In the genomic region with DNA sequence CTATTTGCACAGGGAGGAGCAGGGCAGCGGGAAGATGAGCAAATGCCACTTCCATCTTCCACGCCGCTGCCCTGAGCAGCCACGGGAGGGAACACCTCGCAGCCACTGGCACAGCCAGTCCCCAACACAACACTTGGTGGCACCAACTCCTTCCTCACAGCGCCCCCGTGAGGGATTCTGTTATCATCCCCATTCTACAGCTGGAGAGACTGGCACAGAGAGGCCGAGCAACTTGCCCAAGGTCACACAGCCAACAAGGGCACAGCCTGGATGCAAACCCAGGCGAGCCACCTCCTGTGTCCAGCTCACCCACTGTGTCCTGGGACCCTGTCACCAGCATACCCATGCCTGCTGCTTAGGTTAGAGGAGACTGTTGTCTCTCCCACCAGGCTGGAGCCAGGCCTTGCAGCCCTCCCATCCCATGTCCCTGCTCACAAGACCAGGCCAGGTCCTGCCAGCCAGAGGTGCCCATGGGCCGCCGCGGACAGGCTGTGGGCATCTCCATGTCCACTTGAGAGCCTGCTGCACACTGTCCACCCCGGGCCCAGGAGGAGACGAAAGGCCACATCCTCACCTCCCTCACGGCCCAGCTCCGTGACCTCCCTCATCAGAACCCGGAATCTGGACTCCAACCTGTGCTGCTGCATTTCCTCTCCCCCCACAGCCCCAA, we compare ENCODE assay signal across 8 cellular contexts. TPM values are rescaled to one million over a fixed set of nuclear protein-coding genes. Genes with fewer than 3 reads are reported as not detected.
DNase-seq lines count a peak whose midpoint lies in the region; ATAC-seq, FAIRE-seq and TF ChIP-seq lines count a peak whose summit lies in the region.

No MANE protein-coding gene starts in this region.

- TF ChIP-seq CTCF in A549 (IDR thresholded peaks at IDR 0.05) (no peak; the same call in 2 of the 3 replicates), HCT116 (IDR thresholded peaks at IDR 0.05 in 2 of 3, conservative IDR thresholded peaks at IDR 0.05 in 1 of 3; ENCODE audit: borderline replicate concordance in 1 of 3, insufficient read depth in 1 of 3, low read depth in 2 of 3, low read length in 2 of 3) (peak in 2 of 3 experiments; percentile 26 to 38; a peak in 3 of 6 replicates)

- ATAC-seq in A549 (peak in 1 of 2 experiments; percentile 9; a peak in 2 of 6 replicates), HCT116 (no peak)

- POLR2A ChIA-PET in A549 (lab: Yijun Ruan, JAX): no interaction called here
- POLR2A ChIA-PET in HCT116 (lab: Charles Lee): no interaction called here

- H3K9me3 ChIP-seq in A549 (no peaks in the 10 kb centered on the region), HCT116 (ENCODE audit: control insufficient read depth in 1 of 2, insufficient read depth in 1 of 2, low read depth in 1 of 2, low read length in 2 of 2) (no peaks in the 10 kb centered on the region), MG63 (no peaks in the 10 kb centered on the region)

- peaks cover 89% of the 10 kb centered on the region for H3K79me2 ChIP-seq in HCT116 (ENCODE audit: insufficient read depth, low read length)

- TF ChIP-seq POLR2A in A549 (IDR thresholded peaks at IDR 0.05; ENCODE audit: low read length): no peak
- no peak for TF ChIP-seq POLR2A in HCT116 (IDR thresholded peaks at IDR 0.05; ENCODE audit: borderline replicate concordance, extremely low read depth, insufficient read depth, insufficient read length)

- no peak overlapping the region for H2AFZ ChIP-seq in HCT116 (ENCODE audit: low read depth, low read length, poor library complexity, severe bottlenecking)

- intact Hi-C loops in HCT116 (cut with micrococcal nuclease): loop anchor here (10.0 kb wide), 1 partner anchor 234 kb away; no protein-coding TSS in a partner anchor

- WGBS in A549 (ENCODE audit: missing lambda C conversion rate): 75% methylated on average over 14 of the region's 17 CpGs

- CTCF ChIA-PET in A549 (lab: Yijun Ruan, JAX) (interaction anchor here (0.6 to 3.8 kb wide), 11 partner anchors 8 to 1093 kb away, joined by 3 to 13 read pairs (median 3); no protein-coding TSS in a partner anchor), HCT116 (lab: Charles Lee) (no interaction called here)

- no peaks in the 10 kb centered on the region for H3K27me3 ChIP-seq in HCT116 (ENCODE audit: insufficient read depth, low read length)
- no peaks in the 10 kb centered on the region for H3K27me3 ChIP-seq in MG63

- no peaks in the 10 kb centered on the region for H3K9me2 ChIP-seq in HCT116 (ENCODE audit: insufficient read depth)

- peaks cover 4% of the 10 kb centered on the region; the same call in 1 of the 2 replicates for H4K20me1 ChIP-seq in HCT116 (ENCODE audit: insufficient read depth)

- BruUV-seq in HCT116 (replicated peaks; lab: Mats Ljungman, UMichigan): no TSS peak

- RAD21 ChIA-PET in HCT116 (lab: Charles Lee; ENCODE audit: low non-redundant PET in 1 of 2, low total read pairs in 2 of 2, uncharacterized antibody in 2 of 2, unreplicated experiment in 2 of 2): no interaction called here

- DNase-seq in A549 (ENCODE audit: low read depth in 1 of 2, low spot score in 1 of 2): peak in 1 of 2 experiments; percentile 45
- DNase-seq in HCT116 (ENCODE audit: low read depth, low spot score): no peak
- DNase-seq in amygdala (lab: John Stamatoyannopoulos, UW): peak in 30 of 56 donors; percentile 11 to 77 (median 52)
- DNase-seq in medulla oblongata (ENCODE audit: extremely low spot score): peak; percentile 70
- DNase-seq in dedifferentiated amniotic fluid mesenchymal stem cell (ENCODE audit: extremely low spot score): no peak
- no peak for DNase-seq in MG63
- DNase-seq in DMS153 (lab: John Stamatoyannopoulos, UW): no peak
- DNase-seq in T1000 (lab: John Stamatoyannopoulos, UW): no peak

- no peak overlapping the region for H3K4me3 ChIP-seq in A549
- no peak overlapping the region for H3K4me3 ChIP-seq in HCT116 (replicated peaks in 1 of 2; ENCODE audit: low read depth in 1 of 2, low read length in 2 of 2)
- H3K4me3 ChIP-seq in MG63: no peak overlapping the region

- H3K36me3 ChIP-seq in HCT116 (ENCODE audit: control insufficient read depth in 1 of 2, insufficient read depth in 2 of 2, low read length in 2 of 2) (no peaks in the 10 kb centered on the region), MG63 (peaks cover 30% of the 10 kb centered on the region)

- H3K27ac ChIP-seq in A549: peak overlapping the region; percentile 46 to 66; a peak in 4 of 6 replicates
- H3K27ac ChIP-seq in HCT116 (ENCODE audit: low read depth, low read length): no peak overlapping the region; the same call in 1 of the 2 replicates

- H3K4me2 ChIP-seq in A549 (no peak overlapping the region), HCT116 (ENCODE audit: low read length) (peak overlapping the region; percentile 17; the same call in 1 of the 2 replicates)

- H3K9ac ChIP-seq in HCT116 (ENCODE audit: low read length): no peak overlapping the region; the same call in 1 of the 2 replicates

- peaks cover 47% of the 10 kb centered on the region for H3K4me1 ChIP-seq in A549
- peaks cover 61 to 69% of the 10 kb centered on the region in 2 experiments for H3K4me1 ChIP-seq in HCT116 (ENCODE audit: control insufficient read depth in 1 of 2, insufficient read depth in 2 of 2, low read length in 2 of 2)

- FAIRE-seq in A549 (lab: Jason Lieb, UNC): no peak

- TF ChIP-seq EP300 in A549 (IDR thresholded peaks at IDR 0.05): no peak

- TF ChIP-seq RAD21 in A549 (conservative IDR thresholded peaks at IDR 0.05 in 1 of 2, IDR thresholded peaks at IDR 0.05 in 1 of 2) (peak in 1 of 2 experiments; percentile 46; a peak in 2 of 5 replicates), HCT116 (IDR thresholded peaks at IDR 0.05; ENCODE audit: low read depth) (no peak)

TF ChIP-seq in A549, 52 proteins besides CTCF, POLR2A, EP300 and RAD21:
- TF ChIP-seq JUN (IDR thresholded peaks at IDR 0.05) (0 out of 5 replicates have a peak, but pooled peaks of 1 of the 2 experiments have one; percentile 35), NPAS2 (CRISPR knock-in tag; IDR thresholded peaks at IDR 0.05; ENCODE audit: borderline replicate concordance) (no peak), MAZ (IDR thresholded peaks at IDR 0.05; ENCODE audit: borderline replicate concordance, low read depth, low read length) (no peak), HDAC2 (IDR thresholded peaks at IDR 0.05) (0 out of 2 replicates have a peak, but pooled peaks have one; percentile 24), EHMT2 (IDR thresholded peaks at IDR 0.05; ENCODE audit: low read depth) (no peak), KDM1A (IDR thresholded peaks at IDR 0.05; ENCODE audit: low read depth) (peak; percentile 70; the same call in 1 of the 2 replicates), ESRRA (IDR thresholded peaks at IDR 0.05; ENCODE audit: borderline replicate concordance, low read length) (no peak), ZFP36 (IDR thresholded peaks at IDR 0.05; ENCODE audit: borderline replicate concordance, partially characterized antibody) (peak; percentile 94), FOXS1 (CRISPR knock-in tag; IDR thresholded peaks at IDR 0.05) (no peak), EHF (CRISPR knock-in tag; IDR thresholded peaks at IDR 0.05) (no peak), SMC3 (IDR thresholded peaks at IDR 0.05) (no peak)

TF ChIP-seq in HCT116, 20 proteins besides CTCF, POLR2A, EP300 and RAD21:
- TF ChIP-seq TCF7L2 (IDR thresholded peaks at IDR 0.05; ENCODE audit: borderline replicate concordance, extremely low read depth, insufficient read depth, insufficient read length) (no peak), CBX3 (IDR thresholded peaks at IDR 0.05; ENCODE audit: low read depth) (no peak)

RNA-seq across cellular contexts. Expression of gene NCOR2, which starts 57.0 kb away (rescaled TPM):
- polyA plus RNA-seq in A549 (2011; rRNA removed): 14.1 and 19.3 TPM in 2 replicates
- polyA plus RNA-seq in A549 (2012; cell fraction: cytosol; rRNA removed): 40.4 and 55.7 TPM in 2 replicates
- polyA plus RNA-seq in A549 (2012; cell fraction: nucleus; rRNA removed): 206 and 232 TPM in 2 replicates
- polyA plus RNA-seq in A549 (2017; fragmentation: RNase III; extraction: RNeasy Plus Mini Kit Qiagen cat#74134 plus additional on column Dnase treatment): 151 to 170 TPM (median 160 TPM) in 3 replicates
- polyA minus RNA-seq in A549 (2011; rRNA and poly(A)+ RNA removed): 39.9 and 51.1 TPM in 2 replicates
- total RNA-seq in HCT116 (2021; ENCODE audit: unreplicated experiment): 153 TPM
- 84.8 and 92.4 TPM in 2 replicates for polyA plus RNA-seq in HCT116 (2012)
- 17.0 and 32.9 TPM in 2 replicates for total RNA-seq in MG63 (2014; rRNA removed; shearing (Covaris generic); ENCODE audit: low replicate concordance)

Comparison
In these comparisons a context has a peak if more than half of its experiments do, and no peak if none do; other contexts are left out.
1. DNase-seq: peak in amygdala (30 of 56) and medulla oblongata (single experiment); none in HCT116 (single experiment), dedifferentiated amniotic fluid mesenchymal stem cell (single experiment), MG63 (single experiment), DMS153 (single experiment) and T1000 (single experiment).
2. Of the 6 proteins assayed by ChIP-seq in both A549 and HCT116: peak only in A549: none; only in HCT116: CTCF; in both: none; in neither: 4; mixed calls (peak in some experiments, not most) for 1.